20 cellular contexts compared by ENCODE assay signal in the genomic region with DNA sequence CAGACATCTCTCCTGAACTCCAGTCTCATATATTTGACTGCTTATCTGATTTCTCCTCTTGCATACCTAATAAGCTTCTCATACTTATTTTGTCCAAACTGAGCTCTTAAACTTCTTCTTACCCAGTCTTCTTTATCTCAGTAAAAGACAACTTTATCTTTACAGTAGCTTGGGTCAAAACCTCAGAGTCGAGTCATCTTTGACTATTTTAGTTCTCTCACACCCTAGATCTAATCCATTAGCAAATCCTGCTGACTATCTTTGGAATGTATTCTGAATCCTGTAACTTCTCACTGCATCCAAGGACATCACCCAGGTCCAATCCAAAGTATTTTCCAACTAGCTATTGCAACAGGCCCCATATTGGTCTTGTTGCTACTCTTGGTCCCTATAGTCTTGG.
"Had no signal": no experiment of that assay in that cellular context is flagged by ENCODE, and none has a peak within 500 bp of the region (broad histone marks: within the 10 kb centered on the region; RNA-seq: fewer than 3 reads in every experiment).

No MANE protein-coding gene starts in this region.

- DNase-seq: activated naive CD8-positive, alpha-beta T cell treated with anti-CD3 and anti-CD28 coated beads for 36 hours; brain microvascular endothelial cell; cortex of kidney; effector CD8-positive, alpha-beta T cell; gastrocnemius medialis; left lung; nucleus accumbens; stimulated activated CD4-positive, alpha-beta T cell treated with anti-CD3 and anti-CD28 coated beads, Interleukin-4, amount 100 ng/mL, for 4 hours; stimulated activated CD8-positive, alpha-beta memory T cell treated with anti-CD3 and anti-CD28 coated beads, Interleukin-4, amount 100 ng/mL, for 48 hours; stimulated activated naive CD4-positive, alpha-beta T cell treated with Interleukin-2 at 50 U/mL for 16 hours; substantia nigra; T-helper 2 cell; uterus had no signal

- H3K36me3 ChIP-seq: brain microvascular endothelial cell, gastrocnemius medialis, left lung, right atrium auricular region, tibial nerve, uterus had no signal

- FAIRE-seq: endothelial cell of umbilical vein, keratinocyte, TTC549 had no signal

- H3K4me3 ChIP-seq: gastrocnemius medialis, left lung, right atrium auricular region, skin epidermis, tibial nerve, uterus had no signal

- ATAC-seq: activated CD4-positive, CD25-positive, alpha-beta regulatory T cell treated with anti-CD3 and anti-CD28 coated beads, Interleukin-2, amount 50 U/mL, for 24 hours; gastrocnemius medialis; left lung had no signal

- H3K27me3 ChIP-seq: brain microvascular endothelial cell, gastrocnemius medialis, left lung, right atrium auricular region, tibial nerve, uterus had no signal
